In the genomic region with DNA sequence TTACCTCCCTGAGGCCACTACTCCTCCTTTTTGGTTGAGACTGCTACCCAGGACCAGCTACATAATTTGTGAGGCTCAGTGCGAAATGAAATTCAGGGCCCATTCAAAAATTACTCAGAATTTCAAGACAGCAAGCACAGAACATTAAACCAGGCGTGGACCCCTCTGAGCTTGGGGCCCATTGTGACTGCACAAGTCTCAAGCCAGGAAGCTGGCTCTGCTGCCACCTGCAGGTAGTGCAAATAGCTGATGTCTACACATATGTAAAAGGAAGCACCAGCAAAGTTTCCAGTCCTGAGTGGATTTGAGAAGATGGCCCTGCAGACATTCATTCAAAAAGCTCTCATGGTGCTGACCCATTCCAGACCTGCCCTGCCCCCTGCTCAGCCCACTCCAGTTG, we compare ENCODE assay signal across 8 cellular contexts.
DNase-seq lines count a peak whose midpoint lies in the region; ATAC-seq and TF ChIP-seq lines count a peak whose summit lies in the region.

No MANE protein-coding gene starts in this region.

- H4K20me1 ChIP-seq in Karpas-422 (ENCODE audit: insufficient read depth, low read depth, low read length) = no peaks in the 10 kb centered on the region

- H3K9ac ChIP-seq in Karpas-422 (ENCODE audit: low read length) = no peak overlapping the region

- peaks cover 7% of the 10 kb centered on the region; the same call in 1 of the 2 replicates for H3K4me1 ChIP-seq in Karpas-422 (ENCODE audit: low read length)

- H3K27ac ChIP-seq in C4-2B (no peak overlapping the region), Karpas-422 (ENCODE audit: low read length) (no peak overlapping the region)

- peak; percentile 87 for DNase-seq in Karpas-422
- peak; percentile 17 to 28 for DNase-seq in activated T-cell treated with anti-CD3 and anti-CD28 coated beads, Interleukin-2, amount 50 U/mL, for 72 hours
- DNase-seq in left lobe of liver (ENCODE audit: low spot score) = peak; percentile 66
- DNase-seq in OCI-M2 (lab: John Stamatoyannopoulos, UW; ENCODE audit: unreplicated experiment) = no peak
- no peak for DNase-seq in T-helper 17 cell

- no peak overlapping the region for H3K4me3 ChIP-seq in Karpas-422 (ENCODE audit: low read length)

- H2AFZ ChIP-seq in Karpas-422 (ENCODE audit: low read length) = no peak overlapping the region

- H3K27ac Mint-ChIP-seq in activated T-cell treated with anti-CD3 and anti-CD28 coated beads, Interleukin-2, amount 50 U/mL, for 72 hours = no peak overlapping the region
- no peak overlapping the region for H3K27ac Mint-ChIP-seq in T-helper 17 cell

- no peaks in the 10 kb centered on the region for H3K27me3 ChIP-seq in Karpas-422 (ENCODE audit: low read length)

- H3K9me3 ChIP-seq in Karpas-422 (ENCODE audit: low read length) (no peaks in the 10 kb centered on the region), T-helper 17 cell (ENCODE audit: control insufficient read depth, low read length, poor library complexity, severe bottlenecking) (no peaks in the 10 kb centered on the region)

- H3K36me3 Mint-ChIP-seq in activated T-cell treated with anti-CD3 and anti-CD28 coated beads, Interleukin-2, amount 50 U/mL, for 72 hours (ENCODE audit: insufficient read depth in 2 of 2) = no peaks in the 10 kb centered on the region
- H3K36me3 Mint-ChIP-seq in T-helper 17 cell (ENCODE audit: low read depth) = no peaks in the 10 kb centered on the region

- TF ChIP-seq CTCF in C4-2B (conservative IDR thresholded peaks at IDR 0.05) = peak; percentile 76

- H3K9me3 Mint-ChIP-seq in activated T-cell treated with anti-CD3 and anti-CD28 coated beads, Interleukin-2, amount 50 U/mL, for 72 hours = no peaks in the 10 kb centered on the region

- no peaks in the 10 kb centered on the region for H3K4me1 Mint-ChIP-seq in activated T-cell treated with anti-CD3 and anti-CD28 coated beads, Interleukin-2, amount 50 U/mL, for 72 hours (ENCODE audit: low read depth)
- no peaks in the 10 kb centered on the region for H3K4me1 Mint-ChIP-seq in T-helper 17 cell

- ATAC-seq in GM18868 (IDR thresholded peaks at IDR 0.05; ENCODE audit: unreplicated experiment) = peak; percentile 83
- no peak for ATAC-seq in activated T-cell treated with anti-CD3 and anti-CD28 coated beads, Interleukin-2, amount 50 U/mL, for 72 hours (replicated peaks in 1 of 2)
- ATAC-seq in left lobe of liver = peak; percentile 94
- ATAC-seq in T-helper 17 cell = no peak
- no peak for ATAC-seq in GM19328 (IDR thresholded peaks at IDR 0.05; ENCODE audit: unreplicated experiment)

- H3K36me3 ChIP-seq in Karpas-422 (ENCODE audit: insufficient read depth, low read length) = no peaks in the 10 kb centered on the region

- no peaks in the 10 kb centered on the region for H3K79me2 ChIP-seq in Karpas-422 (ENCODE audit: low read length)

- H3K9me2 ChIP-seq in Karpas-422 (replicated peaks; ENCODE audit: insufficient read depth, low read length) = no peaks in the 10 kb centered on the region

- no peak overlapping the region for H3K4me3 Mint-ChIP-seq in activated T-cell treated with anti-CD3 and anti-CD28 coated beads, Interleukin-2, amount 50 U/mL, for 72 hours
- no peak overlapping the region for H3K4me3 Mint-ChIP-seq in T-helper 17 cell

- no peak overlapping the region for H3K4me2 ChIP-seq in Karpas-422 (ENCODE audit: low read depth, low read length, poor library complexity, severe bottlenecking)

- H3K27me3 Mint-ChIP-seq in activated T-cell treated with anti-CD3 and anti-CD28 coated beads, Interleukin-2, amount 50 U/mL, for 72 hours (ENCODE audit: low read depth) = peaks cover 6% of the 10 kb centered on the region
- peaks cover 24% of the 10 kb centered on the region for H3K27me3 Mint-ChIP-seq in T-helper 17 cell

Comparison
In these comparisons a context has a peak if more than half of its experiments do, and no peak if none do; other contexts are left out.
1. ATAC-seq: peak in GM18868 (single experiment) and left lobe of liver (single experiment); none in activated T-cell treated with anti-CD3 and anti-CD28 coated beads, Interleukin-2, amount 50 U/mL, for 72 hours (0 of 2), T-helper 17 cell (single experiment) and GM19328 (single experiment).
2. DNase-seq: peak in Karpas-422 (single experiment), activated T-cell treated with anti-CD3 and anti-CD28 coated beads, Interleukin-2, amount 50 U/mL, for 72 hours (2 of 2) and left lobe of liver (single experiment); none in OCI-M2 (single experiment) and T-helper 17 cell (0 of 3).